17 cellular contexts compared by ENCODE assay signal in genomic region chr1:90486134-90486824, GRCh38.
"Had no signal": no experiment of that assay in that cellular context is flagged by ENCODE, and none has a peak within 500 bp of the region (broad histone marks: within the 10 kb centered on the region; RNA-seq: fewer than 3 reads in every experiment).

No MANE protein-coding gene starts in this region.

- H3K9me3 Mint-ChIP-seq: activated naive CD4-positive, alpha-beta T cell treated with anti-CD3 and anti-CD28 coated beads, Interleukin-2, amount 10 ng/mL, durations not matched to agents 7 days and 5 days; dendritic cell treated with granulocyte-macrophage colony-stimulating factor and Interleukin-4, amounts not matched to agents 40 ng/mL and 50 ng/mL, for 4 days; natural killer cell; stimulated activated memory B cell treated with anti-CD40 and anti-IgM and Interleukin-4, amounts not matched to agents 10 μg/mL and 1 μg/mL and 100 μg/mL, for 72 hours had no signal

- H3K9me3 ChIP-seq: ascending aorta, breast epithelium, neutrophil, tibial nerve, uterus had no signal

- H3K27me3 Mint-ChIP-seq: activated naive CD4-positive, alpha-beta T cell treated with anti-CD3 and anti-CD28 coated beads, Interleukin-2, amount 10 ng/mL, durations not matched to agents 7 days and 5 days; dendritic cell treated with granulocyte-macrophage colony-stimulating factor and Interleukin-4, amounts not matched to agents 40 ng/mL and 50 ng/mL, for 4 days; stimulated activated memory B cell treated with anti-CD40 and anti-IgM and Interleukin-4, amounts not matched to agents 10 μg/mL and 1 μg/mL and 100 μg/mL, for 72 hours had no signal

- DNase-seq: activated CD4-positive, alpha-beta T cell treated with anti-CD3 and anti-CD28 coated beads, Interleukin-2, amount 50 U/mL, for 4 hours; activated CD4-positive, CD25-positive, alpha-beta regulatory T cell treated with anti-CD3 and anti-CD28 coated beads, Interleukin-2, amount 50 U/mL, for 72 hours; activated naive CD4-positive, alpha-beta T cell treated with anti-CD3 and anti-CD28 coated beads, Interleukin-2, amount 10 ng/mL, durations not matched to agents 7 days and 5 days; activated T-cell treated with anti-CD3 and anti-CD28 coated beads for 4 hours; cerebellar nuclear complex; effector memory CD4-positive, alpha-beta T cell; foreskin fibroblast; mesendoderm; natural killer cell; uterus had no signal

- ATAC-seq: natural killer cell; stimulated activated memory B cell treated with anti-CD40 and anti-IgM and Interleukin-4, amounts not matched to agents 10 μg/mL and 1 μg/mL and 100 μg/mL, for 72 hours had no signal

- H3K4me1 ChIP-seq: ascending aorta, breast epithelium, parathyroid adenoma, tibial nerve, uterus had no signal

- H3K4me1 Mint-ChIP-seq: activated naive CD4-positive, alpha-beta T cell treated with anti-CD3 and anti-CD28 coated beads, Interleukin-2, amount 10 ng/mL, durations not matched to agents 7 days and 5 days; natural killer cell; stimulated activated memory B cell treated with anti-CD40 and anti-IgM and Interleukin-4, amounts not matched to agents 10 μg/mL and 1 μg/mL and 100 μg/mL, for 72 hours had no signal

- H3K36me3 Mint-ChIP-seq: activated naive CD4-positive, alpha-beta T cell treated with anti-CD3 and anti-CD28 coated beads, Interleukin-2, amount 10 ng/mL, durations not matched to agents 7 days and 5 days; natural killer cell; stimulated activated memory B cell treated with anti-CD40 and anti-IgM and Interleukin-4, amounts not matched to agents 10 μg/mL and 1 μg/mL and 100 μg/mL, for 72 hours had no signal

- H3K27me3 ChIP-seq: ascending aorta, breast epithelium, neutrophil, tibial nerve, uterus had no signal

- H3K79me2 ChIP-seq: parathyroid adenoma had no signal

- H2AFZ ChIP-seq: parathyroid adenoma had no signal

- H3K4me3 Mint-ChIP-seq: activated naive CD4-positive, alpha-beta T cell treated with anti-CD3 and anti-CD28 coated beads, Interleukin-2, amount 10 ng/mL, durations not matched to agents 7 days and 5 days; dendritic cell treated with granulocyte-macrophage colony-stimulating factor and Interleukin-4, amounts not matched to agents 40 ng/mL and 50 ng/mL, for 4 days; natural killer cell; stimulated activated memory B cell treated with anti-CD40 and anti-IgM and Interleukin-4, amounts not matched to agents 10 μg/mL and 1 μg/mL and 100 μg/mL, for 72 hours had no signal

- H3K36me3 ChIP-seq: ascending aorta, breast epithelium, neutrophil, tibial nerve, uterus had no signal

- H3K27ac Mint-ChIP-seq: activated naive CD4-positive, alpha-beta T cell treated with anti-CD3 and anti-CD28 coated beads, Interleukin-2, amount 10 ng/mL, durations not matched to agents 7 days and 5 days; dendritic cell treated with granulocyte-macrophage colony-stimulating factor and Interleukin-4, amounts not matched to agents 40 ng/mL and 50 ng/mL, for 4 days; natural killer cell; stimulated activated memory B cell treated with anti-CD40 and anti-IgM and Interleukin-4, amounts not matched to agents 10 μg/mL and 1 μg/mL and 100 μg/mL, for 72 hours had no signal

- H3K4me3 ChIP-seq: ascending aorta, breast epithelium, tibial nerve, uterus had no signal

- H3K27ac ChIP-seq: ascending aorta, breast epithelium, neutrophil, parathyroid adenoma, tibial nerve, uterus had no signal

- H3K9ac ChIP-seq: parathyroid adenoma had no signal
